8 cellular contexts compared by ENCODE assay signal in the genomic region with DNA sequence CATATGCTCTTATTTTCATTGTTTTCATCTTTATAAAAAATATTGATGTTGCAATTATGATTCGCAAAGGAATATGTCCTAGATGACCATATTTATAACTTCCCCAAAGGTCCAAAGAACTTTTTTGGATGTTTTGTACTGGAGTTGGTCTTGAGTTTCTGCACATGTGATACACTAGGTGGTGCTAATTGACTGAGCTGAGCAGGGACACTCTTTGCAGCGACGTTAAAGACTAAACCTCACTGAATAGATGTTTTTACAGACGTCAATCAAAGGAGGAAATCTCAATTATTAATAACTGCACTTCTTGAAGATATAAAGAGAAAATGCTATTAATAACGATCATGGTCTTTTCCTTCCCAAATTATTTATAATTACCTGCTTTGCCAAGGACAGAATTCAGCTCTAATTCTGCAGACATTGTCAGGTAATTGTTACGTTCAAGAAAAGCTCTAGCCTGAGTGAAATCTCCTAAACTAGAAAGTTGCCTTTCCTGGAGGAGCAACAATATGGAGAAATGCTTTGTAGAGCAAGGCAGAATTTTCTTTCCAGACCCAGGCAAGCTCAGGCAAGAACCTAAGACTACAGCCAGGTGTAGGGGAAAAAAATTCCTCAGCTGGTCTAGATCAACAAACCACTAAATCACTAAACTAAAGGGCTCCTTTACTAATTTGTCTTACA.
DNase-seq lines count a peak whose midpoint lies in the region; ATAC-seq, FAIRE-seq and TF ChIP-seq lines count a peak whose summit lies in the region.

No MANE protein-coding gene starts in this region.

- no peaks in the 10 kb centered on the region for H3K36me3 Mint-ChIP-seq in activated CD8-positive, alpha-beta T cell treated with anti-CD3 and anti-CD28 coated beads for 36 hours (ENCODE audit: low read depth)
- H3K36me3 Mint-ChIP-seq in activated CD8-positive, alpha-beta T cell treated with anti-CD3 and anti-CD28 coated beads, Interleukin-2, amount 10 ng/mL, durations not matched to agents 7 days and 5 days (ENCODE audit: low read depth): no peaks in the 10 kb centered on the region

- FAIRE-seq in kidney (lab: Jason Lieb, UNC): peak; percentile 93

- DNase-seq in activated CD8-positive, alpha-beta T cell treated with anti-CD3 and anti-CD28 coated beads for 36 hours: peak; percentile 5
- no peak for DNase-seq in activated CD8-positive, alpha-beta T cell treated with anti-CD3 and anti-CD28 coated beads, Interleukin-2, amount 10 ng/mL, durations not matched to agents 7 days and 5 days
- DNase-seq in KBM-7: peak; percentile 25
- no peak for DNase-seq in kidney
- no peak for DNase-seq in activated effector memory CD4-positive, alpha-beta T cell treated with Interleukin-2 at 50 U/mL for 16 hours

- no peaks in the 10 kb centered on the region for H3K9me3 Mint-ChIP-seq in activated CD8-positive, alpha-beta T cell treated with anti-CD3 and anti-CD28 coated beads for 36 hours
- H3K9me3 Mint-ChIP-seq in activated CD8-positive, alpha-beta T cell treated with anti-CD3 and anti-CD28 coated beads, Interleukin-2, amount 10 ng/mL, durations not matched to agents 7 days and 5 days (ENCODE audit: insufficient read depth): no peaks in the 10 kb centered on the region

- H3K27me3 Mint-ChIP-seq in activated CD8-positive, alpha-beta T cell treated with anti-CD3 and anti-CD28 coated beads for 36 hours: peaks cover 11% of the 10 kb centered on the region
- peaks cover 27% of the 10 kb centered on the region for H3K27me3 Mint-ChIP-seq in activated CD8-positive, alpha-beta T cell treated with anti-CD3 and anti-CD28 coated beads, Interleukin-2, amount 10 ng/mL, durations not matched to agents 7 days and 5 days (ENCODE audit: low read depth)

- CTCF ChIA-PET in activated CD8-positive, alpha-beta T cell treated with anti-CD3 and anti-CD28 coated beads for 36 hours (lab: Charles Lee): interaction anchor here (0.7 to 2.6 kb wide), 15 partner anchors 10 to 598 kb away, joined by 3 to 14 read pairs (median 4); a partner anchor contains a TSS
- CTCF ChIA-PET in activated CD8-positive, alpha-beta T cell treated with anti-CD3 and anti-CD28 coated beads, Interleukin-2, amount 10 ng/mL, durations not matched to agents 7 days and 5 days (lab: Charles Lee): interaction anchor here (0.7 to 2.4 kb wide), 15 partner anchors 11 to 657 kb away, joined by 3 to 17 read pairs (median 5); a partner anchor contains a TSS

- intact Hi-C loops in activated CD8-positive, alpha-beta T cell treated with anti-CD3 and anti-CD28 coated beads for 36 hours (cut with micrococcal nuclease): no loop called here
- intact Hi-C loops in kidney (cut with DNase I): no loop called here

- no peak overlapping the region for H3K27ac Mint-ChIP-seq in activated CD8-positive, alpha-beta T cell treated with anti-CD3 and anti-CD28 coated beads for 36 hours
- no peak overlapping the region for H3K27ac Mint-ChIP-seq in activated CD8-positive, alpha-beta T cell treated with anti-CD3 and anti-CD28 coated beads, Interleukin-2, amount 10 ng/mL, durations not matched to agents 7 days and 5 days

- peaks cover 0 to 2% of the 10 kb centered on the region in 2 donors for H3K4me1 ChIP-seq in kidney (ENCODE audit: control insufficient read depth in 1 of 2, insufficient read depth in 1 of 2, low read depth in 1 of 2, low read length in 2 of 2)

- POLR2A ChIA-PET in activated CD8-positive, alpha-beta T cell treated with anti-CD3 and anti-CD28 coated beads for 36 hours (lab: Charles Lee): interaction anchor here (0.6 kb wide), 1 partner anchor 142 kb away, joined by 3 read pairs; no protein-coding TSS in a partner anchor
- POLR2A ChIA-PET in activated CD8-positive, alpha-beta T cell treated with anti-CD3 and anti-CD28 coated beads, Interleukin-2, amount 10 ng/mL, durations not matched to agents 7 days and 5 days (lab: Charles Lee): no interaction called here

- no peak overlapping the region for H3K9ac ChIP-seq in kidney (ENCODE audit: low read length in 2 of 2)

- ATAC-seq in activated CD8-positive, alpha-beta T cell treated with anti-CD3 and anti-CD28 coated beads for 36 hours: no peak
- ATAC-seq in activated CD8-positive, alpha-beta T cell treated with anti-CD3 and anti-CD28 coated beads, Interleukin-2, amount 10 ng/mL, durations not matched to agents 7 days and 5 days: no peak
- no peak for ATAC-seq in GM19455 (IDR thresholded peaks at IDR 0.05; ENCODE audit: unreplicated experiment)
- ATAC-seq in HG03280 (IDR thresholded peaks at IDR 0.05; ENCODE audit: unreplicated experiment): no peak

- H3K4me3 Mint-ChIP-seq in activated CD8-positive, alpha-beta T cell treated with anti-CD3 and anti-CD28 coated beads for 36 hours: no peak overlapping the region
- no peak overlapping the region for H3K4me3 Mint-ChIP-seq in activated CD8-positive, alpha-beta T cell treated with anti-CD3 and anti-CD28 coated beads, Interleukin-2, amount 10 ng/mL, durations not matched to agents 7 days and 5 days

- H3K36me3 ChIP-seq in kidney (ENCODE audit: control insufficient read depth in 1 of 2, insufficient read depth in 2 of 2, low read length in 2 of 2): no peaks in the 10 kb centered on the region

- no peaks in the 10 kb centered on the region for H3K4me1 Mint-ChIP-seq in activated CD8-positive, alpha-beta T cell treated with anti-CD3 and anti-CD28 coated beads for 36 hours (ENCODE audit: low read depth)
- H3K4me1 Mint-ChIP-seq in activated CD8-positive, alpha-beta T cell treated with anti-CD3 and anti-CD28 coated beads, Interleukin-2, amount 10 ng/mL, durations not matched to agents 7 days and 5 days (ENCODE audit: low read depth): no peaks in the 10 kb centered on the region

- H3K27ac ChIP-seq in kidney (ENCODE audit: low read depth in 2 of 2, low read length in 2 of 2): no peak overlapping the region

- no peak overlapping the region for H3K4me3 ChIP-seq in WI38 (ENCODE audit: low read depth, low read length)
- H3K4me3 ChIP-seq in kidney (ENCODE audit: low read length in 2 of 2): no peak overlapping the region

- in situ Hi-C loops in KBM-7 (cut with MboI; ENCODE audit: low pct_unique_long_range_greater_than_20kb, low sequenced_read_pairs): loop anchor here (25.0 kb wide), 1 partner anchor 599 kb away; no protein-coding TSS in a partner anchor

- no peaks in the 10 kb centered on the region for H3K9me3 ChIP-seq in kidney (ENCODE audit: control insufficient read depth in 1 of 2, low read length in 2 of 2)

- peak; percentile 56 for TF ChIP-seq CTCF in activated CD8-positive, alpha-beta T cell treated with anti-CD3 and anti-CD28 coated beads for 36 hours (IDR thresholded peaks at IDR 0.05)
- peak; percentile 46; the same call in 1 of the 2 replicates for TF ChIP-seq CTCF in WI38 (IDR thresholded peaks at IDR 0.05; ENCODE audit: low read depth, low read length)
- peak; percentile 65 for TF ChIP-seq CTCF in kidney (IDR thresholded peaks at IDR 0.05; ENCODE audit: borderline replicate concordance, extremely low read depth, insufficient read depth)

Comparison
In these comparisons a context has a peak if more than half of its experiments do, and no peak if none do; other contexts are left out.
1. DNase-seq: peak in activated CD8-positive, alpha-beta T cell treated with anti-CD3 and anti-CD28 coated beads for 36 hours (single experiment) and KBM-7 (single experiment); none in activated CD8-positive, alpha-beta T cell treated with anti-CD3 and anti-CD28 coated beads, Interleukin-2, amount 10 ng/mL, durations not matched to agents 7 days and 5 days (single experiment), kidney (single experiment) and activated effector memory CD4-positive, alpha-beta T cell treated with Interleukin-2 at 50 U/mL for 16 hours (single experiment).
2. Peak in every context shown above with its lines, with median percentiles within 50 percentile points of each other: CTCF ChIP-seq.